18 cellular contexts compared by ENCODE assay signal in genomic region chr5:159071382-159071781, GRCh38. TPM values are rescaled to one million over a fixed set of nuclear protein-coding genes. Genes with fewer than 3 reads are reported as not detected.
DNase-seq lines count a peak whose midpoint lies in the region; ATAC-seq lines count a peak whose summit lies in the region.
"Had no signal": no experiment of that assay in that cellular context is flagged by ENCODE, and none has a peak within 500 bp of the region (broad histone marks: within the 10 kb centered on the region; RNA-seq: fewer than 3 reads in every experiment).

No MANE protein-coding gene starts in this region.

- no peak overlapping the region for H3K27ac Mint-ChIP-seq in stimulated activated effector memory CD8-positive, alpha-beta T cell treated with anti-CD3 and anti-CD28 coated beads, Interleukin-12 subunit alpha, Interleukin-12 subunit beta, amount 100 ng/mL, for 72 hours
- H3K27ac Mint-ChIP-seq: immature natural killer cell; naive thymus-derived CD4-positive, alpha-beta T cell had no signal

- no peaks in the 10 kb centered on the region for H3K9me3 Mint-ChIP-seq in stimulated activated effector memory CD8-positive, alpha-beta T cell treated with anti-CD3 and anti-CD28 coated beads, Interleukin-12 subunit alpha, Interleukin-12 subunit beta, amount 100 ng/mL, for 72 hours
- H3K9me3 Mint-ChIP-seq: immature natural killer cell; naive thymus-derived CD4-positive, alpha-beta T cell had no signal

- no peaks in the 10 kb centered on the region for H3K36me3 Mint-ChIP-seq in stimulated activated effector memory CD8-positive, alpha-beta T cell treated with anti-CD3 and anti-CD28 coated beads, Interleukin-12 subunit alpha, Interleukin-12 subunit beta, amount 100 ng/mL, for 72 hours
- H3K36me3 Mint-ChIP-seq: immature natural killer cell had no signal

- intact Hi-C loops in posterior vena cava (cut with DNase I): loop anchor here in 1 of 2 donors (5.0 kb wide), 1 partner anchor 1311 kb away; no protein-coding TSS in a partner anchor

- peak; percentile 42 for ATAC-seq in stimulated activated effector memory CD8-positive, alpha-beta T cell treated with anti-CD3 and anti-CD28 coated beads, Interleukin-12 subunit alpha, Interleukin-12 subunit beta, amount 100 ng/mL, for 72 hours
- ATAC-seq: esophagus mucosa; naive thymus-derived CD4-positive, alpha-beta T cell had no signal

- H3K4me1 Mint-ChIP-seq in stimulated activated effector memory CD8-positive, alpha-beta T cell treated with anti-CD3 and anti-CD28 coated beads, Interleukin-12 subunit alpha, Interleukin-12 subunit beta, amount 100 ng/mL, for 72 hours: no peaks in the 10 kb centered on the region
- H3K4me1 Mint-ChIP-seq: immature natural killer cell had no signal

- H3K4me3 Mint-ChIP-seq in stimulated activated effector memory CD8-positive, alpha-beta T cell treated with anti-CD3 and anti-CD28 coated beads, Interleukin-12 subunit alpha, Interleukin-12 subunit beta, amount 100 ng/mL, for 72 hours: no peak overlapping the region
- H3K4me3 Mint-ChIP-seq: immature natural killer cell had no signal

- DNase-seq in NCI-H524 (lab: John Stamatoyannopoulos, UW) (peak; percentile 23 to 66), NCI-H524 treated with DMSO at 0.1 percent for 48 hours (lab: John Stamatoyannopoulos, UW) (no peak), NCI-H1092 (lab: John Stamatoyannopoulos, UW) (peak; percentile 30), NCI-H526 (lab: John Stamatoyannopoulos, UW) (peak; percentile 87), posterior vena cava (ENCODE audit: low spot score) (no peak), NCI-H2227 (lab: John Stamatoyannopoulos, UW; ENCODE audit: unreplicated experiment) (no peak)
- DNase-seq in stimulated activated effector memory CD8-positive, alpha-beta T cell treated with anti-CD3 and anti-CD28 coated beads, Interleukin-12 subunit alpha, Interleukin-12 subunit beta, amount 100 ng/mL, for 72 hours (ENCODE audit: low spot score in 2 of 2): no peak
- no peak for DNase-seq in effector CD8-positive, alpha-beta T cell (lab: John Stamatoyannopoulos, UW)
- DNase-seq: activated CD8-positive, alpha-beta memory T cell treated with anti-CD3 and anti-CD28 coated beads, Interleukin-2, amount 50 U/mL, for 4 hours; activated naive CD4-positive, alpha-beta T cell treated with anti-CD3 and anti-CD28 coated beads, Interleukin-2, amount 50 U/mL, for 16 hours; immature natural killer cell; KBM-7; NCI-H146; SHP77 treated with DMSO at 0.1 percent for 48 hours; small intestine; upper lobe of left lung had no signal

RNA-seq across cellular contexts. Expression of gene EBF1, which starts 28.3 kb away (rescaled TPM):
- 10 to 100 TPM; 46.6 to 87.4 TPM for total RNA-seq in posterior vena cava

Comparison
In these comparisons a context has a peak if more than half of its experiments do, and no peak if none do; other contexts are left out.
1. DNase-seq: peak in NCI-H524 (2 of 2), NCI-H1092 (single experiment) and NCI-H526 (2 of 2); none in NCI-H524 treated with DMSO at 0.1 percent for 48 hours (single experiment), stimulated activated effector memory CD8-positive, alpha-beta T cell treated with anti-CD3 and anti-CD28 coated beads, Interleukin-12 subunit alpha, Interleukin-12 subunit beta, amount 100 ng/mL, for 72 hours (0 of 2), posterior vena cava (single experiment), effector CD8-positive, alpha-beta T cell (single experiment) and NCI-H2227 (single experiment).